In the genomic region with DNA sequence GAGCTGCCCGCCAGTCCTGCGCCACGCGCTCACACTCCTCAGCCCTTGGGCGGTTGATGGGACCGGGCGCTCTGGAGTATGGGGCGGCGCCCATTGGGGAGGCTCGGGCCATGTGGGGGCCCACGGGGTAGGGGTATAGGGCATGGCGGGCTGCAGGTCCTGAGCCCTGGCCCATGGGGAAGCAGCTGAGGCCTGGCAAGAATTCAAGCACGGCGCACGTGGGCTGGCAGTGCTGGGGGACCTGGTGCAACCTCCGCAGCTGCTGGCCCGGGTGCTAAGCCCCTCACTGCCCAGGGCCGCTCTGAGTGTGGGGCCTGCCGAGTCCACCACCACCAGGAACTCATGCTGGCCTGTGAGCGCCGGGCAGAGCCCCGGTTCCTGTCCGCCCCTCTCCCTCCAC, we compare ENCODE assay signal across 17 cellular contexts.
DNase-seq lines count a peak whose midpoint lies in the region; ATAC-seq and TF ChIP-seq lines count a peak whose summit lies in the region.
"Had no signal": no experiment of that assay in that cellular context is flagged by ENCODE, and none has a peak within 500 bp of the region (broad histone marks: within the 10 kb centered on the region; RNA-seq: fewer than 3 reads in every experiment).

No MANE protein-coding gene starts in this region.

- H3K9ac ChIP-seq in mesenchymal stem cell (ENCODE audit: low read length) = no peak overlapping the region
- H3K9ac ChIP-seq: BLaER1 treated with 17β-estradiol and CSF1 and Interleukin-3, amounts not matched to agents 10 nM and 100 nM had no signal

- no peak overlapping the region for H3K4me3 ChIP-seq in HEK293 (ENCODE audit: low read depth, low read length)
- no peak overlapping the region for H3K4me3 ChIP-seq in mesenchymal stem cell (ENCODE audit: insufficient read depth in 1 of 2, low read depth in 1 of 2, low read length in 2 of 2)
- H3K4me3 ChIP-seq: GM12878, GM23338, HAP-1 had no signal

- 92% methylated on average over 23 of the region's 23 CpGs for WGBS in mesenchymal stem cell

- no peak overlapping the region for H3K4ac ChIP-seq in mesenchymal stem cell (ENCODE audit: low read depth in 1 of 2, low read length in 2 of 2)

- no peak overlapping the region for H4K8ac ChIP-seq in mesenchymal stem cell (ENCODE audit: low read length)

- no peak overlapping the region for H3K27ac ChIP-seq in HEK293 (ENCODE audit: extremely low read depth, low read depth, low read length)
- no peak overlapping the region for H3K27ac ChIP-seq in mesenchymal stem cell (ENCODE audit: low read length, poor library complexity, severe bottlenecking)
- H3K27ac ChIP-seq: BLaER1 treated with 17β-estradiol and CSF1 and Interleukin-3, amounts not matched to agents 10 nM and 100 nM had no signal

- H3K18ac ChIP-seq in mesenchymal stem cell (ENCODE audit: low read depth in 1 of 2, low read length in 2 of 2) = no peak overlapping the region

- H3K14ac ChIP-seq in mesenchymal stem cell (ENCODE audit: low read length in 2 of 2) = no peak overlapping the region

- no peak for ATAC-seq in GM18517 (IDR thresholded peaks at IDR 0.05; ENCODE audit: unreplicated experiment)
- ATAC-seq: GM12878, GM23338 had no signal

- no peak overlapping the region for H2BK120ac ChIP-seq in mesenchymal stem cell (ENCODE audit: low read depth, low read length)

- no peaks in the 10 kb centered on the region for H3K79me1 ChIP-seq in mesenchymal stem cell (replicated peaks; ENCODE audit: low read length, poor library complexity, severe bottlenecking)

- no peak overlapping the region for H2BK5ac ChIP-seq in mesenchymal stem cell (ENCODE audit: low read depth, low read length, poor library complexity, severe bottlenecking)

- H2BK15ac ChIP-seq in mesenchymal stem cell (ENCODE audit: low read depth, poor library complexity, severe bottlenecking) = peak overlapping the region; percentile 69

- H4K91ac ChIP-seq in mesenchymal stem cell (ENCODE audit: low read length) = no peak overlapping the region

- TF ChIP-seq CTCF in HEK293 (tag by site-specific recombination; IDR thresholded peaks at IDR 0.05) = no peak

- no peak overlapping the region for H2BK12ac ChIP-seq in mesenchymal stem cell (ENCODE audit: low read length in 2 of 2)

- H2AFZ ChIP-seq in mesenchymal stem cell (ENCODE audit: low read depth, low read length) = no peak overlapping the region
- H2AFZ ChIP-seq: GM23338 had no signal

- H3K23ac ChIP-seq in mesenchymal stem cell (ENCODE audit: low read length in 2 of 2) = no peak overlapping the region

- POLR2A ChIA-PET in HEK293 (lab: Yijun Ruan, JAX) = no interaction called here

- peak; percentile 10 for DNase-seq in activated gamma-delta T cell (lab: John Stamatoyannopoulos, UW)
- DNase-seq in activated gamma-delta T cell treated with Interleukin-2 at 50 U/mL for 16 hours = no peak
- DNase-seq in mesenchymal stem cell = no peak
- no peak for DNase-seq in NCI-H510A treated with DMSO at 0.1 percent for 48 hours (lab: John Stamatoyannopoulos, UW)
- DNase-seq: BE2C; CD4-positive, alpha-beta T cell; CD8-positive, alpha-beta memory T cell; DMS 273 treated with DMSO at 0.1 percent for 48 hours; DMS79; EL; GDM1 had no signal

- H3K4me1 ChIP-seq in HEK293 (ENCODE audit: control insufficient read depth, insufficient read depth, low read length) (peaks cover 18% of the 10 kb centered on the region), mesenchymal stem cell (ENCODE audit: control insufficient read depth, insufficient read depth, low read depth, low read length) (no peaks in the 10 kb centered on the region)

- H3K36me3 ChIP-seq in HEK293 (ENCODE audit: control insufficient read depth in 2 of 2, insufficient read depth in 1 of 2, low read length in 2 of 2) = no peaks in the 10 kb centered on the region
- no peaks in the 10 kb centered on the region for H3K36me3 ChIP-seq in mesenchymal stem cell (ENCODE audit: control insufficient read depth in 1 of 2, insufficient read depth in 2 of 2, low read depth in 1 of 2, low read length in 2 of 2)
- H3K36me3 ChIP-seq: BE2C, HAP-1 had no signal

- H2AK5ac ChIP-seq in mesenchymal stem cell (ENCODE audit: low read length, severe bottlenecking) = no peak overlapping the region

- H3K27me3 ChIP-seq in mesenchymal stem cell (ENCODE audit: control insufficient read depth in 1 of 2, insufficient read depth in 1 of 2, low read length in 2 of 2) = no peaks in the 10 kb centered on the region
- H3K27me3 ChIP-seq: BE2C; BLaER1 treated with 17β-estradiol and CSF1 and Interleukin-3, amounts not matched to agents 10 nM and 100 nM had no signal

- no peak overlapping the region for H3K4me2 ChIP-seq in mesenchymal stem cell (ENCODE audit: low read length, poor library complexity, severe bottlenecking)
- H3K4me2 ChIP-seq: BLaER1 treated with 17β-estradiol and CSF1 and Interleukin-3, amounts not matched to agents 10 nM and 100 nM; GM23338 had no signal

- CTCF ChIA-PET in HEK293 (lab: Yijun Ruan, JAX) = interaction anchor here (0.6 kb wide), 1 partner anchor 303 kb away, joined by 3 read pairs; no protein-coding TSS in a partner anchor

- H3K9me3 ChIP-seq in HEK293 (ENCODE audit: control insufficient read depth, insufficient read depth, low read depth, low read length) (no peaks in the 10 kb centered on the region), mesenchymal stem cell (ENCODE audit: control insufficient read depth, low read length) (no peaks in the 10 kb centered on the region)
- H3K9me3 ChIP-seq: BE2C, HAP-1 had no signal

TF ChIP-seq in HEK293, 187 proteins besides CTCF, POLR2A, EP300 and RAD21:
- no peak for TF ChIP-seq ZNF624 (tag by site-specific recombination; IDR thresholded peaks at IDR 0.05)
- TF ChIP-seq ZNF202 (tag by site-specific recombination; IDR thresholded peaks at IDR 0.05; ENCODE audit: borderline replicate concordance) = 0 out of 2 replicates have a peak, but pooled peaks have one; percentile 46
